Comparison of ENCODE assay signal across 14 cellular contexts in genomic region chr2:173059941-173060575, GRCh38. TPM values are rescaled to one million over a fixed set of nuclear protein-coding genes. Genes with fewer than 3 reads are reported as not detected.
A peak's percentile ranks its signal among the peaks of the same experiment; 100 is the strongest.
DNase-seq lines count a peak whose midpoint lies in the region; ATAC-seq and TF ChIP-seq lines count a peak whose summit lies in the region.
"Had no signal": no experiment of that assay in that cellular context is flagged by ENCODE, and none has a peak within 500 bp of the region (broad histone marks: within the 10 kb centered on the region; RNA-seq: fewer than 3 reads in every experiment).

No MANE protein-coding gene starts in this region.

- H4K20me1 ChIP-seq in mammary epithelial cell (ENCODE audit: insufficient read depth, low read length) = no peaks in the 10 kb centered on the region

- H3K36me3 Mint-ChIP-seq in CD14-positive monocyte (peaks cover 0 to 2% of the 10 kb centered on the region in 2 donors), endodermal cell (ENCODE audit: low read depth) (no peaks in the 10 kb centered on the region)
- H3K36me3 Mint-ChIP-seq: activated naive CD8-positive, alpha-beta T cell treated with anti-CD3 and anti-CD28 coated beads for 36 hours had no signal

- no peak overlapping the region for H2BK120ac ChIP-seq in mesenchymal stem cell (ENCODE audit: low read depth, low read length)

- no peak overlapping the region for H4K91ac ChIP-seq in mesenchymal stem cell (ENCODE audit: low read length)

- no peaks in the 10 kb centered on the region for H3K36me3 ChIP-seq in mammary epithelial cell (ENCODE audit: insufficient read depth, low read length)
- no peaks in the 10 kb centered on the region for H3K36me3 ChIP-seq in mesenchymal stem cell (ENCODE audit: control insufficient read depth in 1 of 2, insufficient read depth in 2 of 2, low read depth in 1 of 2, low read length in 2 of 2)
- no peaks in the 10 kb centered on the region for H3K36me3 ChIP-seq in endodermal cell (ENCODE audit: control insufficient read depth, insufficient read depth, low read length)
- H3K36me3 ChIP-seq: BE2C had no signal

- H3K27ac ChIP-seq in mammary epithelial cell (ENCODE audit: insufficient read depth, low read depth, low read length) (peak overlapping the region; percentile 27), mesenchymal stem cell (ENCODE audit: low read length, poor library complexity, severe bottlenecking) (no peak overlapping the region), endodermal cell (ENCODE audit: low read depth, low read length) (no peak overlapping the region)

- H2BK15ac ChIP-seq in mesenchymal stem cell (ENCODE audit: low read depth, poor library complexity, severe bottlenecking) = no peak overlapping the region

- H3K4me1 ChIP-seq in mammary epithelial cell (ENCODE audit: insufficient read depth, low read length) (peaks cover 11% of the 10 kb centered on the region), mesenchymal stem cell (ENCODE audit: control insufficient read depth, insufficient read depth, low read depth, low read length) (peaks cover 4% of the 10 kb centered on the region), endodermal cell (ENCODE audit: control insufficient read depth, insufficient read depth, low read length) (no peaks in the 10 kb centered on the region)
- H3K4me1 ChIP-seq: BE2C had no signal

- H3K9me3 ChIP-seq in mammary epithelial cell (replicated peaks; ENCODE audit: insufficient read depth, low read length) (no peaks in the 10 kb centered on the region), mesenchymal stem cell (ENCODE audit: control insufficient read depth, low read length) (no peaks in the 10 kb centered on the region), endodermal cell (ENCODE audit: control insufficient read depth, low read length) (peaks cover 10% of the 10 kb centered on the region)
- H3K9me3 ChIP-seq: BE2C had no signal

- H2AFZ ChIP-seq in mammary epithelial cell (ENCODE audit: low read depth, low read length) (peak overlapping the region; percentile 9), mesenchymal stem cell (ENCODE audit: low read depth, low read length) (no peak overlapping the region)

- CTCF ChIA-PET in mammary epithelial cell (lab: Charles Lee; ENCODE audit: low non-redundant PET) = no interaction called here

- H3K9me3 Mint-ChIP-seq in CD14-positive monocyte (peaks cover 0 to 2% (median 0%) of the 10 kb centered on the region in 7 donors), endodermal cell (no peaks in the 10 kb centered on the region)

- no peak overlapping the region for H2BK5ac ChIP-seq in mesenchymal stem cell (ENCODE audit: low read depth, low read length, poor library complexity, severe bottlenecking)

- H3K18ac ChIP-seq in mesenchymal stem cell (ENCODE audit: low read depth in 1 of 2, low read length in 2 of 2) = no peak overlapping the region

- no peak overlapping the region for H3K4ac ChIP-seq in mesenchymal stem cell (ENCODE audit: low read depth in 1 of 2, low read length in 2 of 2)

- H3K79me2 ChIP-seq in mammary epithelial cell (ENCODE audit: insufficient read depth, low read length) = no peaks in the 10 kb centered on the region

- peak overlapping the region; percentile 51 for H3K4me2 ChIP-seq in mammary epithelial cell (ENCODE audit: insufficient read depth, low read depth, low read length)
- no peak overlapping the region for H3K4me2 ChIP-seq in mesenchymal stem cell (ENCODE audit: low read length, poor library complexity, severe bottlenecking)

- intact Hi-C loops in CD14-positive monocyte (cut with micrococcal nuclease) = no loop called here
- intact Hi-C loops in mammary epithelial cell (cut with micrococcal nuclease) = loop anchor here (2.0 kb wide), 1 partner anchor 17 kb away; no protein-coding TSS in a partner anchor

- WGBS in mammary epithelial cell (ENCODE audit: low coverage, missing lambda C conversion rate) = 7% methylated on average over 5 of the region's 5 CpGs
- 81% methylated on average over 5 of the region's 5 CpGs for WGBS in mesenchymal stem cell
- 77 to 84% methylated on average over 4 to 5 of the region's 5 CpGs for WGBS in endodermal cell (ENCODE audit: insufficient coverage in 1 of 2, insufficient read length in 1 of 2), 2 experiments

- H3K4me3 ChIP-seq in mammary epithelial cell (replicated peaks in 1 of 3; ENCODE audit: insufficient read depth in 1 of 3, low read depth in 2 of 3, low read length in 3 of 3) (no peak overlapping the region), mesenchymal stem cell (ENCODE audit: insufficient read depth in 1 of 2, low read depth in 1 of 2, low read length in 2 of 2) (no peak overlapping the region), endodermal cell (ENCODE audit: low read length) (no peak overlapping the region)
- H3K4me3 ChIP-seq: lung had no signal

- dilution Hi-C loops in mammary epithelial cell (cut with HindIII; ENCODE audit: low sequenced_read_pairs) = no loop called here

- H3K9ac ChIP-seq in mammary epithelial cell (ENCODE audit: insufficient read depth, low read length) = no peak overlapping the region
- peak overlapping the region; percentile 59 for H3K9ac ChIP-seq in mesenchymal stem cell (ENCODE audit: low read length)
- H3K9ac ChIP-seq in endodermal cell (ENCODE audit: extremely low read depth, low read length, poor library complexity, severe bottlenecking) = no peak overlapping the region

- no peak overlapping the region for H2BK12ac ChIP-seq in mesenchymal stem cell (ENCODE audit: low read length in 2 of 2)

- no peak for DNase-seq in CD14-positive monocyte (ENCODE audit: low spot score)
- DNase-seq in NOMO-1 treated with DMSO at 0.1 percent for 48 hours (lab: John Stamatoyannopoulos, UW; ENCODE audit: unreplicated experiment) = peak; percentile 87
- no peak for DNase-seq in mammary epithelial cell
- no peak for DNase-seq in mesenchymal stem cell
- no peak for DNase-seq in NCI-H146 (lab: John Stamatoyannopoulos, UW)
- no peak for DNase-seq in endodermal cell
- DNase-seq: activated naive CD8-positive, alpha-beta T cell treated with anti-CD3 and anti-CD28 coated beads for 36 hours; BE2C; dermis blood vessel endothelial cell; NCI-H2029; nucleus accumbens had no signal

- peak overlapping the region; percentile 54 to 79 for H3K4me3 Mint-ChIP-seq in CD14-positive monocyte
- H3K4me3 Mint-ChIP-seq in endodermal cell = no peak overlapping the region
- H3K4me3 Mint-ChIP-seq: activated naive CD8-positive, alpha-beta T cell treated with anti-CD3 and anti-CD28 coated beads for 36 hours had no signal

- H3K79me1 ChIP-seq in mesenchymal stem cell (replicated peaks; ENCODE audit: low read length, poor library complexity, severe bottlenecking) = no peaks in the 10 kb centered on the region

- H2AK5ac ChIP-seq in mesenchymal stem cell (ENCODE audit: low read length, severe bottlenecking) = no peak overlapping the region

- no peak for TF ChIP-seq CTCF in CD14-positive monocyte (IDR thresholded peaks at IDR 0.05)
- TF ChIP-seq CTCF in mammary epithelial cell (conservative IDR thresholded peaks at IDR 0.05 in 1 of 2, IDR thresholded peaks at IDR 0.05 in 1 of 2; ENCODE audit: extremely low read depth in 1 of 2, insufficient read depth in 1 of 2, low read depth in 1 of 2, low read length in 2 of 2) = no peak
- TF ChIP-seq CTCF in endodermal cell (conservative IDR thresholded peaks at IDR 0.05) = no peak

- BruUV-seq in mammary epithelial cell (replicated peaks; lab: Mats Ljungman, UMichigan) = no TSS peak

- H3K27ac Mint-ChIP-seq in CD14-positive monocyte (peak overlapping the region; percentile 82 to 94 (median 92)), endodermal cell (no peak overlapping the region)
- H3K27ac Mint-ChIP-seq: activated naive CD8-positive, alpha-beta T cell treated with anti-CD3 and anti-CD28 coated beads for 36 hours had no signal

- ATAC-seq in GM19023 (IDR thresholded peaks at IDR 0.05; ENCODE audit: unreplicated experiment) (no peak), HG03097 (IDR thresholded peaks at IDR 0.05; ENCODE audit: low FRiP score, unreplicated experiment) (no peak)

- H3K27me3 ChIP-seq in mammary epithelial cell (ENCODE audit: insufficient read depth, low read length) (no peaks in the 10 kb centered on the region), mesenchymal stem cell (ENCODE audit: control insufficient read depth in 1 of 2, insufficient read depth in 1 of 2, low read length in 2 of 2) (no peaks in the 10 kb centered on the region), endodermal cell (ENCODE audit: control insufficient read depth, insufficient read depth, low read length, poor library complexity, severe bottlenecking) (no peaks in the 10 kb centered on the region)
- H3K27me3 ChIP-seq: BE2C had no signal

- H3K14ac ChIP-seq in mesenchymal stem cell (ENCODE audit: low read length in 2 of 2) = no peak overlapping the region

- no peak overlapping the region for H4K8ac ChIP-seq in mesenchymal stem cell (ENCODE audit: low read length)

- in situ Hi-C loops in mammary epithelial cell (cut with MboI; ENCODE audit: low sequenced_read_pairs in 2 of 2) = no loop called here

- H3K23ac ChIP-seq in mesenchymal stem cell (ENCODE audit: low read length in 2 of 2) = no peak overlapping the region

- H3K27me3 Mint-ChIP-seq in CD14-positive monocyte (ENCODE audit: low read depth in 3 of 3) = peaks cover 0 to 5% (median 0%) of the 10 kb centered on the region in 3 donors
- H3K27me3 Mint-ChIP-seq in endodermal cell (ENCODE audit: insufficient read depth) = peaks cover 9% of the 10 kb centered on the region

- H3K4me1 Mint-ChIP-seq in CD14-positive monocyte = peaks cover 48% of the 10 kb centered on the region
- H3K4me1 Mint-ChIP-seq in endodermal cell = no peaks in the 10 kb centered on the region
- H3K4me1 Mint-ChIP-seq: activated naive CD8-positive, alpha-beta T cell treated with anti-CD3 and anti-CD28 coated beads for 36 hours had no signal

RNA-seq across cellular contexts. Expression of gene MAP3K20, which starts 15.6 kb away (rescaled TPM):
- 10 to 100 TPM; 21.6 to 30.7 TPM for polyA plus RNA-seq in CD14-positive monocyte
- total RNA-seq in mammary epithelial cell = 100 to 1,000 TPM in 1 of 2 donors, 10 to 100 TPM in 1; 31.8 to 109 TPM
- 39.0 TPM for polyA plus RNA-seq in mammary epithelial cell
- 48.2 TPM for polyA minus RNA-seq in mammary epithelial cell
- 33.5 TPM for polyA plus RNA-seq in mesenchymal stem cell (2013, experiment 1 of 2)
- polyA plus RNA-seq in mesenchymal stem cell (2013, experiment 2 of 2) = 34.0 TPM
- total RNA-seq in endodermal cell = 10 to 100 TPM; 29.4 to 29.9 TPM
- polyA plus RNA-seq in endodermal cell (2013, experiment 1 of 2) = 13.5 TPM
- 14.0 TPM for polyA plus RNA-seq in endodermal cell (2013, experiment 2 of 2)
